In the genomic region with DNA sequence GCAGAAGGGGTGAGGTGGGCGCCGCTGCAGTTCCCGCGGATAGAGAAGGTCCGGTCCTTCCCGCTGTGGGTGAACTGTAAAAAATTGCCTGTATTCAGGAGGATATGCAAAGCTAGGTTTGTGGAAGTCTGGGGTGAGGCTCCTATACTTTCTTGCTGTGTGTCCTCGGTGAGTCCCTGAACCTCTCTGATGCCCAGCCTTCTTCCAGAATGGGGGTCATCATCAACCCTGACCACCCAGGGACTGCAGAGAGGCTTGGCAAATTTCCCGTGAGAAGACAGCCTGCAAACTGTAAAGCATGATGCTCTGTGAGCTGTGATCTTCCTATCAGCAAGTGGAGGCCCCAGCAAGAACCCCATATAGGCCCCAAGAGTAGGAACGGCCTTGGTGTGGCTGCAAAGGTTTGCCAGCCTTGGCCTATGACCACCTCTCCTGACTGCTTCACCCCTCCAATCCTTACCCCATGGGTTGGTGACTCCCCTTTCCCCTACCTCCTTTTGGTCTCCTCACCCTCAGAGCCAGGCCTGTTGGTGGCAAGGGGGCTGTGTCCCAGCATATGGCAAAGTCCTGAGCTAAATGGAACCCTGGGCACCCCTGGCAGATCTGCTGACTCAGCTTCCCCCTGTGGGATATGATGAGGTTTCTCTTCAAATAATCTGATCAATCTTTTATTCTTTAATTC, we compare ENCODE assay signal across 8 cellular contexts. TPM values are rescaled to one million over a fixed set of nuclear protein-coding genes. Genes with fewer than 3 reads are reported as not detected.
DNase-seq lines count a peak whose midpoint lies in the region; ATAC-seq, FAIRE-seq and TF ChIP-seq lines count a peak whose summit lies in the region.

No MANE protein-coding gene starts in this region.

- H3K9me2 ChIP-seq in HCT116 (ENCODE audit: insufficient read depth) = no peaks in the 10 kb centered on the region

- peaks cover 44% of the 10 kb centered on the region for H3K79me2 ChIP-seq in HCT116 (ENCODE audit: insufficient read depth, low read length)

- peaks cover 15% of the 10 kb centered on the region for H3K4me1 Mint-ChIP-seq in CD4-positive, alpha-beta T cell (ENCODE audit: low read depth)
- H3K4me1 Mint-ChIP-seq in activated T-cell treated with anti-CD3 and anti-CD28 coated beads, Interleukin-2, amount 50 U/mL, for 72 hours (ENCODE audit: low read depth) = peaks cover 17% of the 10 kb centered on the region

- no peak for FAIRE-seq in kidney (lab: Jason Lieb, UNC)

- no peaks in the 10 kb centered on the region for H3K27me3 ChIP-seq in CD4-positive, alpha-beta T cell (ENCODE audit: control insufficient read depth, insufficient read depth, low read length)
- H3K27me3 ChIP-seq in HCT116 (ENCODE audit: insufficient read depth, low read length) = no peaks in the 10 kb centered on the region
- no peaks in the 10 kb centered on the region for H3K27me3 ChIP-seq in thyroid gland

- ATAC-seq in CD4-positive, alpha-beta T cell (ENCODE audit: poor library complexity) = no peak
- peak; percentile 0; the same call in 1 of the 2 replicates for ATAC-seq in HCT116
- ATAC-seq in activated T-cell treated with anti-CD3 and anti-CD28 coated beads, Interleukin-2, amount 50 U/mL, for 72 hours (replicated peaks in 1 of 2) = no peak

- H3K4me3 ChIP-seq in HCT116 (replicated peaks in 1 of 2; ENCODE audit: low read depth in 1 of 2, low read length in 2 of 2) (peak overlapping the region; percentile 94 to 98), kidney (ENCODE audit: low read length in 2 of 2) (peak overlapping the region; percentile 68 to 84), thyroid gland (replicated peaks in 1 of 3) (peak overlapping the region; percentile 72 to 90 (median 78))

- H3K4me1 ChIP-seq in HCT116 (ENCODE audit: control insufficient read depth in 1 of 2, insufficient read depth in 2 of 2, low read length in 2 of 2) (peaks cover 5 to 13% of the 10 kb centered on the region in 2 experiments; a peak in 3 of 4 replicates), kidney (ENCODE audit: control insufficient read depth in 1 of 2, insufficient read depth in 1 of 2, low read depth in 1 of 2, low read length in 2 of 2) (peaks cover 25 to 33% of the 10 kb centered on the region in 2 donors), thyroid gland (peaks cover 16 to 46% of the 10 kb centered on the region in 2 donors)

- H3K36me3 ChIP-seq in HCT116 (ENCODE audit: control insufficient read depth in 1 of 2, insufficient read depth in 2 of 2, low read length in 2 of 2) (peaks cover 3 to 30% of the 10 kb centered on the region in 2 experiments; a peak in 3 of 4 replicates), kidney (ENCODE audit: control insufficient read depth in 1 of 2, insufficient read depth in 2 of 2, low read length in 2 of 2) (peaks cover 10 to 15% of the 10 kb centered on the region in 2 donors), thyroid gland (peaks cover 0 to 6% of the 10 kb centered on the region in 2 donors)

- no TSS peak for BruUV-seq in HCT116 (replicated peaks; lab: Mats Ljungman, UMichigan)

- no peaks in the 10 kb centered on the region for H3K9me3 ChIP-seq in CD4-positive, alpha-beta T cell (ENCODE audit: control insufficient read depth, low read length)
- H3K9me3 ChIP-seq in HCT116 (ENCODE audit: control insufficient read depth in 1 of 2, insufficient read depth in 1 of 2, low read depth in 1 of 2, low read length in 2 of 2) = no peaks in the 10 kb centered on the region
- no peaks in the 10 kb centered on the region for H3K9me3 ChIP-seq in kidney (ENCODE audit: control insufficient read depth in 1 of 2, low read length in 2 of 2)
- no peaks in the 10 kb centered on the region for H3K9me3 ChIP-seq in thyroid gland

- no peaks in the 10 kb centered on the region for H4K20me1 ChIP-seq in HCT116 (ENCODE audit: insufficient read depth)

- peaks cover 33% of the 10 kb centered on the region for H3K36me3 Mint-ChIP-seq in CD4-positive, alpha-beta T cell (ENCODE audit: low read depth)
- H3K36me3 Mint-ChIP-seq in activated T-cell treated with anti-CD3 and anti-CD28 coated beads, Interleukin-2, amount 50 U/mL, for 72 hours (ENCODE audit: insufficient read depth in 2 of 2) = peaks cover 8 to 10% of the 10 kb centered on the region in 2 donors

- no peak for TF ChIP-seq RAD21 in HCT116 (IDR thresholded peaks at IDR 0.05; ENCODE audit: low read depth)

- H3K9me3 Mint-ChIP-seq in CD4-positive, alpha-beta T cell = no peaks in the 10 kb centered on the region
- no peaks in the 10 kb centered on the region for H3K9me3 Mint-ChIP-seq in activated T-cell treated with anti-CD3 and anti-CD28 coated beads, Interleukin-2, amount 50 U/mL, for 72 hours

- no peak overlapping the region for H3K27ac ChIP-seq in CD4-positive, alpha-beta T cell (ENCODE audit: low read depth, low read length)
- peak overlapping the region; percentile 62 for H3K27ac ChIP-seq in HCT116 (ENCODE audit: low read depth, low read length)
- peak overlapping the region; percentile 41 to 67 for H3K27ac ChIP-seq in kidney (ENCODE audit: low read depth in 2 of 2, low read length in 2 of 2)
- peak overlapping the region; percentile 33 to 62 (median 43) for H3K27ac ChIP-seq in thyroid gland

- peak overlapping the region; percentile 97 for H3K4me3 Mint-ChIP-seq in CD4-positive, alpha-beta T cell
- peak overlapping the region; percentile 92 to 97 for H3K4me3 Mint-ChIP-seq in activated T-cell treated with anti-CD3 and anti-CD28 coated beads, Interleukin-2, amount 50 U/mL, for 72 hours

- TF ChIP-seq CTCF in CD4-positive, alpha-beta T cell (IDR thresholded peaks at IDR 0.05) = no peak
- TF ChIP-seq CTCF in HCT116 (IDR thresholded peaks at IDR 0.05 in 2 of 3, conservative IDR thresholded peaks at IDR 0.05 in 1 of 3; ENCODE audit: borderline replicate concordance in 1 of 3, insufficient read depth in 1 of 3, low read depth in 2 of 3, low read length in 2 of 3) (no peak), kidney (IDR thresholded peaks at IDR 0.05; ENCODE audit: borderline replicate concordance, extremely low read depth, insufficient read depth) (no peak), thyroid gland (IDR thresholded peaks at IDR 0.05) (peak in 1 of 6 experiments; percentile 4)

- POLR2A ChIA-PET in CD4-positive, alpha-beta T cell (lab: Charles Lee) = interaction anchor here (0.6 kb wide), 1 partner anchor 11 kb away, joined by 3 read pairs; no protein-coding TSS in a partner anchor
- POLR2A ChIA-PET in HCT116 (lab: Charles Lee) = no interaction called here

- H3K4me2 ChIP-seq in HCT116 (ENCODE audit: low read length) = peak overlapping the region; percentile 81

- no peak for TF ChIP-seq POLR2A in HCT116 (IDR thresholded peaks at IDR 0.05; ENCODE audit: borderline replicate concordance, extremely low read depth, insufficient read depth, insufficient read length)
- TF ChIP-seq POLR2A in thyroid gland (IDR thresholded peaks at IDR 0.05) = no peak

- RAD21 ChIA-PET in HCT116 (lab: Charles Lee; ENCODE audit: low non-redundant PET in 1 of 2, low total read pairs in 2 of 2, uncharacterized antibody in 2 of 2, unreplicated experiment in 2 of 2) = no interaction called here

- intact Hi-C loops in CD4-positive, alpha-beta T cell (cut with DNase I, micrococcal nuclease) = no loop called here
- intact Hi-C loops in HCT116 (cut with micrococcal nuclease) = loop anchor here (10.0 kb wide), 1 partner anchor 908 kb away; the partner anchor contains the start of gene POLR1E
- intact Hi-C loops in kidney (cut with DNase I) = no loop called here
- intact Hi-C loops in thyroid gland (cut with DNase I) = no loop called here

- H3K9ac ChIP-seq in HCT116 (ENCODE audit: low read length) (peak overlapping the region; percentile 94), kidney (ENCODE audit: low read length in 2 of 2) (peak overlapping the region; percentile 58 to 83)

- WGBS in thyroid gland, 2 donors = 8% methylated on average over 9 of the region's 9 CpGs

- peak overlapping the region; percentile 73 for H3K27ac Mint-ChIP-seq in CD4-positive, alpha-beta T cell
- H3K27ac Mint-ChIP-seq in activated T-cell treated with anti-CD3 and anti-CD28 coated beads, Interleukin-2, amount 50 U/mL, for 72 hours = peak overlapping the region; percentile 90

- peak overlapping the region; percentile 42 for H2AFZ ChIP-seq in HCT116 (ENCODE audit: low read depth, low read length, poor library complexity, severe bottlenecking)

- CTCF ChIA-PET in CD4-positive, alpha-beta T cell (lab: Charles Lee) = no interaction called here
- CTCF ChIA-PET in HCT116 (lab: Charles Lee) = interaction anchor here (0.7 to 1.6 kb wide), 4 partner anchors 11 to 489 kb away, joined by 3 read pairs; no protein-coding TSS in a partner anchor

- no peak for DNase-seq in CD4-positive, alpha-beta T cell
- DNase-seq in HCT116 (ENCODE audit: low read depth, low spot score) (no peak), kidney (peak; percentile 56), thyroid gland (no peak), SIG-M5 (lab: John Stamatoyannopoulos, UW) (no peak), nucleus accumbens (lab: John Stamatoyannopoulos, UW) (no peak), NCI-H1436 treated with DMSO at 0.1 percent for 48 hours (lab: John Stamatoyannopoulos, UW) (no peak)
- no peak for DNase-seq in activated T-cell treated with anti-CD3 and anti-CD28 coated beads, Interleukin-2, amount 50 U/mL, for 72 hours

- no peaks in the 10 kb centered on the region for H3K27me3 Mint-ChIP-seq in CD4-positive, alpha-beta T cell
- H3K27me3 Mint-ChIP-seq in activated T-cell treated with anti-CD3 and anti-CD28 coated beads, Interleukin-2, amount 50 U/mL, for 72 hours (ENCODE audit: low read depth) = peaks cover 16% of the 10 kb centered on the region

TF ChIP-seq in HCT116, 20 proteins besides CTCF, POLR2A, EP300 and RAD21 (continues in another document):
- TF ChIP-seq SIN3A (IDR thresholded peaks at IDR 0.05; ENCODE audit: low read depth) (no peak), JUND (IDR thresholded peaks at IDR 0.05) (no peak), CEBPB (IDR thresholded peaks at IDR 0.05; ENCODE audit: low read depth) (no peak), SP1 (IDR thresholded peaks at IDR 0.05; ENCODE audit: low read depth) (no peak), EGR1 (IDR thresholded peaks at IDR 0.05; ENCODE audit: low read depth) (no peak)
- TF ChIP-seq, protein P1, sequence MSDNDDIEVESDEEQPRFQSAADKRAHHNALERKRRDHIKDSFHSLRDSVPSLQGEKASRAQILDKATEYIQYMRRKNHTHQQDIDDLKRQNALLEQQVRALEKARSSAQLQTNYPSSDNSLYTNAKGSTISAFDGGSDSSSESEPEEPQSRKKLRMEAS (IDR thresholded peaks at IDR 0.05) = no peak

RNA-seq across cellular contexts. Expression of gene ALDH1B1, which starts 0.8 kb away (rescaled TPM):
- under 1 TPM; 0.19 to 0.20 TPM for total RNA-seq in CD4-positive, alpha-beta T cell
- total RNA-seq in HCT116 (2021; ENCODE audit: unreplicated experiment) (46.6 TPM), kidney (37.7 TPM), thyroid gland (10 to 100 TPM; 11.3 to 33.9 (median 22.8) TPM)
- 22.7 and 26.9 TPM in 2 replicates for polyA plus RNA-seq in HCT116 (2012)
- 10 to 100 TPM in 1 of 2 donors, 1 to 10 TPM in 1; 9.1 to 10.2 TPM for total RNA-seq in activated T-cell treated with anti-CD3 and anti-CD28 coated beads, Interleukin-2, amount 50 U/mL, for 72 hours
- polyA plus RNA-seq in kidney (ENCODE audit: insufficient read depth, low read depth, low replicate concordance) = 74.7 TPM

RNA-seq across cellular contexts. Expression of gene IGFBPL1, which starts 31.0 kb away (rescaled TPM):
- not detected for total RNA-seq in CD4-positive, alpha-beta T cell
- not detected for total RNA-seq in HCT116 (2021; ENCODE audit: unreplicated experiment)
- polyA plus RNA-seq in HCT116 (2012) = not detected in 2 replicates
- not detected for total RNA-seq in activated T-cell treated with anti-CD3 and anti-CD28 coated beads, Interleukin-2, amount 50 U/mL, for 72 hours
- total RNA-seq in kidney = 0.22 TPM
- not detected for polyA plus RNA-seq in kidney (ENCODE audit: insufficient read depth, low read depth, low replicate concordance)
- total RNA-seq in thyroid gland = 100 to 1,000 TPM in 1 of 4 donors, 10 to 100 TPM in 3; 20.3 to 116 (median 29.1) TPM

Comparison
In these comparisons a context has a peak if more than half of its experiments do, and no peak if none do; other contexts are left out.
1. RNA of gene ALDH1B1, which starts 0.8 kb away (total RNA-seq): 46.6 TPM in HCT116 (single experiment), 37.7 TPM in kidney (single experiment), 11.3 to 33.9 TPM in thyroid gland and 9.1 to 10.2 TPM in activated T-cell treated with anti-CD3 and anti-CD28 coated beads, Interleukin-2, amount 50 U/mL, for 72 hours; 0.19 to 0.20 TPM in CD4-positive, alpha-beta T cell; every median in the first group is over 4 times any median in the second.
2. RNA of gene IGFBPL1, which starts 31.0 kb away (total RNA-seq): 20.3 to 116 TPM in thyroid gland; 0.22 TPM in kidney (single experiment), not detected in activated T-cell treated with anti-CD3 and anti-CD28 coated beads, Interleukin-2, amount 50 U/mL, for 72 hours, not detected in HCT116 (single experiment) and not detected in CD4-positive, alpha-beta T cell; every median in the first group is over 10 times any median in the second.
3. Peak in every context shown above with its lines, with median percentiles within 50 percentile points of each other: H3K4me3 ChIP-seq.